Comparison of ENCODE assay signal across 23 cellular contexts in the genomic region with DNA sequence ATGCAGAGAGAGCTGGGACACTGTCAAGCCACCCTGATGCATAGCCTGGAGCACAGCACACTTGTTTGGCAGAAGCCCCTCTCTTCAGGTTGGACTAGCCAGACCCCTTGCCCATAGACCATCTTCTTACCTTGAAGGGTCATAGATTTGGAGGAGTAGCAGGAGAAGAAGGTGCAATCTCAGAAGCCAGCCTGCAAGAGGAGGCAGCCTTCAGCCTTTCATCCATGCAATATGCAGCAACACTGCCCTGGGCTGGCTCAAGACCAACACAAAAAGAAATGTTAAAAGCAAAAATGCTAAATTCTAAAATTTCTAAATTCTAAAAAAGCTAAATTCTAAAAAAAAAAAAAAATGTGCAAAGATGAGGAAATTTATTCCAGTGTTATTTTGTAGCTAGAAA. TPM values are rescaled to one million over a fixed set of nuclear protein-coding genes. Genes with fewer than 3 reads are reported as not detected.
DNase-seq lines count a peak whose midpoint lies in the region; ATAC-seq, FAIRE-seq and TF ChIP-seq lines count a peak whose summit lies in the region.
"Had no signal": no experiment of that assay in that cellular context is flagged by ENCODE, and none has a peak within 500 bp of the region (broad histone marks: within the 10 kb centered on the region; RNA-seq: fewer than 3 reads in every experiment).

No MANE protein-coding gene starts in this region.

- H3K9me3 ChIP-seq in breast epithelium = no peaks in the 10 kb centered on the region

- POLR2A ChIA-PET in activated CD4-positive, alpha-beta T cell treated with anti-CD3 and anti-CD28 coated beads, Interleukin-2, amount 10 ng/mL, durations not matched to agents 7 days and 5 days (lab: Charles Lee) = no interaction called here

- H3K27me3 Mint-ChIP-seq in activated CD4-positive, alpha-beta T cell treated with anti-CD3 and anti-CD28 coated beads, Interleukin-2, amount 10 ng/mL, durations not matched to agents 7 days and 5 days = no peaks in the 10 kb centered on the region
- H3K27me3 Mint-ChIP-seq in natural killer cell (ENCODE audit: low read depth in 2 of 2) = no peaks in the 10 kb centered on the region
- no peaks in the 10 kb centered on the region for H3K27me3 Mint-ChIP-seq in natural killer cell treated with Interleukin-12 subunit alpha and Interleukin-12 subunit beta and Interleukin-15 and Interleukin-18, amount 100 ng/mL, for 72 hours
- H3K27me3 Mint-ChIP-seq in T-helper 2 cell treated with Interferon-gamma antibody and Interleukin-4, amounts not matched to agents 5 μg/mL and 100 μg/mL, for 36 hours (ENCODE audit: low read depth) = no peaks in the 10 kb centered on the region

- H3K36me3 ChIP-seq in breast epithelium = peaks cover 5% of the 10 kb centered on the region

- no peak overlapping the region for H3K27ac ChIP-seq in breast epithelium
- H3K27ac ChIP-seq: 22Rv1, GM23248 had no signal

- peak; percentile 21 for FAIRE-seq in endometrium (lab: Jason Lieb, UNC)

- no peak for TF ChIP-seq POLR2A in breast epithelium (IDR thresholded peaks at IDR 0.05)

- CTCF ChIA-PET in activated CD4-positive, alpha-beta T cell treated with anti-CD3 and anti-CD28 coated beads, Interleukin-2, amount 10 ng/mL, durations not matched to agents 7 days and 5 days (lab: Charles Lee) = interaction anchor here (0.6 to 12.7 kb wide), 7 partner anchors 10 to 275 kb away, joined by 3 to 162 read pairs (median 4); no protein-coding TSS in a partner anchor

- TF ChIP-seq CTCF in natural killer cell (IDR thresholded peaks at IDR 0.05) (no peak), breast epithelium (IDR thresholded peaks at IDR 0.05) (no peak)

- H3K9me3 Mint-ChIP-seq in activated CD4-positive, alpha-beta T cell treated with anti-CD3 and anti-CD28 coated beads, Interleukin-2, amount 10 ng/mL, durations not matched to agents 7 days and 5 days = no peaks in the 10 kb centered on the region
- H3K9me3 Mint-ChIP-seq in natural killer cell = no peaks in the 10 kb centered on the region
- no peaks in the 10 kb centered on the region for H3K9me3 Mint-ChIP-seq in natural killer cell treated with Interleukin-12 subunit alpha and Interleukin-12 subunit beta and Interleukin-15 and Interleukin-18, amount 100 ng/mL, for 72 hours
- no peaks in the 10 kb centered on the region for H3K9me3 Mint-ChIP-seq in T-helper 2 cell treated with Interferon-gamma antibody and Interleukin-4, amounts not matched to agents 5 μg/mL and 100 μg/mL, for 36 hours

- DNase-seq in activated CD4-positive, alpha-beta T cell treated with anti-CD3 and anti-CD28 coated beads, Interleukin-2, amount 10 ng/mL, durations not matched to agents 7 days and 5 days = no peak
- no peak for DNase-seq in activated CD4-positive, alpha-beta T cell treated with anti-CD3 and anti-CD28 coated beads, Interleukin-2, amount 50 U/mL, for 48 hours
- no peak for DNase-seq in natural killer cell
- no peak for DNase-seq in natural killer cell treated with Interleukin-12 subunit alpha and Interleukin-12 subunit beta and Interleukin-15 and Interleukin-18, amount 100 ng/mL, for 72 hours (ENCODE audit: low spot score)
- no peak for DNase-seq in breast epithelium (ENCODE audit: low spot score in 2 of 2)
- no peak for DNase-seq in T-helper 2 cell treated with Interferon-gamma antibody and Interleukin-4, amounts not matched to agents 5 μg/mL and 100 μg/mL, for 36 hours (ENCODE audit: low spot score)
- DNase-seq: ACHN, Calu3, DMS153, DND-41, GM23248, H7, KBM-7, NCI-H1105, NCI-H146, NCI-H1930, NCI-H2107, NCI-H446 treated with DMSO at 0.1 percent for 48 hours, NCI-H526, RPMI8226, SHP77 treated with DMSO at 0.1 percent for 48 hours had no signal

- ATAC-seq in natural killer cell = no peak
- ATAC-seq in natural killer cell treated with Interleukin-12 subunit alpha and Interleukin-12 subunit beta and Interleukin-15 and Interleukin-18, amount 100 ng/mL, for 72 hours = no peak

- H3K4me1 Mint-ChIP-seq in activated CD4-positive, alpha-beta T cell treated with anti-CD3 and anti-CD28 coated beads, Interleukin-2, amount 10 ng/mL, durations not matched to agents 7 days and 5 days = peaks cover 6% of the 10 kb centered on the region
- H3K4me1 Mint-ChIP-seq in natural killer cell = peaks cover 0 to 9% of the 10 kb centered on the region in 2 donors
- H3K4me1 Mint-ChIP-seq in natural killer cell treated with Interleukin-12 subunit alpha and Interleukin-12 subunit beta and Interleukin-15 and Interleukin-18, amount 100 ng/mL, for 72 hours (ENCODE audit: low read depth in 2 of 2) = peaks cover 0 to 6% of the 10 kb centered on the region in 2 donors
- H3K4me1 Mint-ChIP-seq in T-helper 2 cell treated with Interferon-gamma antibody and Interleukin-4, amounts not matched to agents 5 μg/mL and 100 μg/mL, for 36 hours (ENCODE audit: low read depth) = peaks cover 2% of the 10 kb centered on the region

- H3K36me3 Mint-ChIP-seq in activated CD4-positive, alpha-beta T cell treated with anti-CD3 and anti-CD28 coated beads, Interleukin-2, amount 10 ng/mL, durations not matched to agents 7 days and 5 days (ENCODE audit: low read depth) = peaks cover 28% of the 10 kb centered on the region
- H3K36me3 Mint-ChIP-seq in natural killer cell = no peaks in the 10 kb centered on the region
- H3K36me3 Mint-ChIP-seq in natural killer cell treated with Interleukin-12 subunit alpha and Interleukin-12 subunit beta and Interleukin-15 and Interleukin-18, amount 100 ng/mL, for 72 hours = no peaks in the 10 kb centered on the region
- peaks cover 29% of the 10 kb centered on the region for H3K36me3 Mint-ChIP-seq in T-helper 2 cell treated with Interferon-gamma antibody and Interleukin-4, amounts not matched to agents 5 μg/mL and 100 μg/mL, for 36 hours (ENCODE audit: low read depth)

- H3K4me3 ChIP-seq in breast epithelium = no peak overlapping the region
- H3K4me3 ChIP-seq: GM23248 had no signal

- peaks cover 0 to 2% of the 10 kb centered on the region in 2 donors for H3K4me1 ChIP-seq in breast epithelium

- intact Hi-C loops in natural killer cell (cut with micrococcal nuclease) = no loop called here
- intact Hi-C loops in breast epithelium (cut with DNase I; ENCODE audit: low total_unique reads) = loop anchor here (10.0 kb wide), 1 partner anchor 145 kb away; a partner anchor contains a TSS

- peak overlapping the region; percentile 46 for H3K27ac Mint-ChIP-seq in activated CD4-positive, alpha-beta T cell treated with anti-CD3 and anti-CD28 coated beads, Interleukin-2, amount 10 ng/mL, durations not matched to agents 7 days and 5 days
- H3K27ac Mint-ChIP-seq in natural killer cell = peak overlapping the region in 1 of 2 donors; percentile 99
- no peak overlapping the region for H3K27ac Mint-ChIP-seq in natural killer cell treated with Interleukin-12 subunit alpha and Interleukin-12 subunit beta and Interleukin-15 and Interleukin-18, amount 100 ng/mL, for 72 hours
- H3K27ac Mint-ChIP-seq in T-helper 2 cell treated with Interferon-gamma antibody and Interleukin-4, amounts not matched to agents 5 μg/mL and 100 μg/mL, for 36 hours = no peak overlapping the region

- H3K4me3 Mint-ChIP-seq in activated CD4-positive, alpha-beta T cell treated with anti-CD3 and anti-CD28 coated beads, Interleukin-2, amount 10 ng/mL, durations not matched to agents 7 days and 5 days = no peak overlapping the region
- peak overlapping the region; percentile 69 for H3K4me3 Mint-ChIP-seq in natural killer cell
- H3K4me3 Mint-ChIP-seq in natural killer cell treated with Interleukin-12 subunit alpha and Interleukin-12 subunit beta and Interleukin-15 and Interleukin-18, amount 100 ng/mL, for 72 hours = no peak overlapping the region
- no peak overlapping the region for H3K4me3 Mint-ChIP-seq in T-helper 2 cell treated with Interferon-gamma antibody and Interleukin-4, amounts not matched to agents 5 μg/mL and 100 μg/mL, for 36 hours

- H3K27me3 ChIP-seq in breast epithelium = no peaks in the 10 kb centered on the region

RNA-seq across cellular contexts. Expression of a gene that starts 4.9 kb away (rescaled TPM):
- total RNA-seq in activated CD4-positive, alpha-beta T cell treated with anti-CD3 and anti-CD28 coated beads, Interleukin-2, amount 10 ng/mL, durations not matched to agents 7 days and 5 days = 1 to 10 TPM; 6.3 to 7.2 TPM
- total RNA-seq in natural killer cell (10 to 100 TPM; 13.7 to 19.4 (median 15.6) TPM), breast epithelium (10 to 100 TPM in 1 of 3 donors, 1 to 10 TPM in 2; 7.0 to 16.6 (median 9.5) TPM)
- total RNA-seq in natural killer cell treated with Interleukin-12 subunit alpha and Interleukin-12 subunit beta and Interleukin-15 and Interleukin-18, amount 100 ng/mL, for 72 hours = 1 to 10 TPM; 1.5 to 4.0 TPM

RNA-seq across cellular contexts. Expression of a gene that starts 12.1 kb away (rescaled TPM):
- 100 to 1,000 TPM; 343 to 347 TPM for total RNA-seq in activated CD4-positive, alpha-beta T cell treated with anti-CD3 and anti-CD28 coated beads, Interleukin-2, amount 10 ng/mL, durations not matched to agents 7 days and 5 days
- total RNA-seq in natural killer cell (1,000 to 10,000 TPM; 1,182 to 2,122 (median 1,520) TPM), breast epithelium (100 to 1,000 TPM; 325 to 833 (median 602) TPM)
- 100 to 1,000 TPM; 218 to 267 TPM for total RNA-seq in natural killer cell treated with Interleukin-12 subunit alpha and Interleukin-12 subunit beta and Interleukin-15 and Interleukin-18, amount 100 ng/mL, for 72 hours

RNA-seq across cellular contexts. Expression of a gene that starts 43.1 kb away (rescaled TPM):
- total RNA-seq in activated CD4-positive, alpha-beta T cell treated with anti-CD3 and anti-CD28 coated beads, Interleukin-2, amount 10 ng/mL, durations not matched to agents 7 days and 5 days = under 1 TPM in 1 of 2 experiments, not detected in 1; 0.15 TPM
- total RNA-seq in natural killer cell (not detected), breast epithelium (1 to 10 TPM in 1 of 3 donors, under 1 TPM in 1, not detected in 1; 0.33 to 1.3 TPM)
- 1 to 10 TPM in 1 of 2 donors, under 1 TPM in 1; 0.22 to 1.4 TPM for total RNA-seq in natural killer cell treated with Interleukin-12 subunit alpha and Interleukin-12 subunit beta and Interleukin-15 and Interleukin-18, amount 100 ng/mL, for 72 hours

RNA-seq across cellular contexts. Expression of a gene that starts 53.5 kb away (rescaled TPM):
- total RNA-seq in activated CD4-positive, alpha-beta T cell treated with anti-CD3 and anti-CD28 coated beads, Interleukin-2, amount 10 ng/mL, durations not matched to agents 7 days and 5 days = 100 to 1,000 TPM; 156 to 181 TPM
- total RNA-seq in natural killer cell (10 to 100 TPM; 42.4 to 60.8 (median 44.8) TPM), breast epithelium (100 to 1,000 TPM in 2 of 3 donors, 10 to 100 TPM in 1; 83.0 to 122 (median 120) TPM)
- 100 to 1,000 TPM; 153 to 223 TPM for total RNA-seq in natural killer cell treated with Interleukin-12 subunit alpha and Interleukin-12 subunit beta and Interleukin-15 and Interleukin-18, amount 100 ng/mL, for 72 hours
